Comparison of ENCODE assay signal across 1 cellular context in the genomic region with DNA sequence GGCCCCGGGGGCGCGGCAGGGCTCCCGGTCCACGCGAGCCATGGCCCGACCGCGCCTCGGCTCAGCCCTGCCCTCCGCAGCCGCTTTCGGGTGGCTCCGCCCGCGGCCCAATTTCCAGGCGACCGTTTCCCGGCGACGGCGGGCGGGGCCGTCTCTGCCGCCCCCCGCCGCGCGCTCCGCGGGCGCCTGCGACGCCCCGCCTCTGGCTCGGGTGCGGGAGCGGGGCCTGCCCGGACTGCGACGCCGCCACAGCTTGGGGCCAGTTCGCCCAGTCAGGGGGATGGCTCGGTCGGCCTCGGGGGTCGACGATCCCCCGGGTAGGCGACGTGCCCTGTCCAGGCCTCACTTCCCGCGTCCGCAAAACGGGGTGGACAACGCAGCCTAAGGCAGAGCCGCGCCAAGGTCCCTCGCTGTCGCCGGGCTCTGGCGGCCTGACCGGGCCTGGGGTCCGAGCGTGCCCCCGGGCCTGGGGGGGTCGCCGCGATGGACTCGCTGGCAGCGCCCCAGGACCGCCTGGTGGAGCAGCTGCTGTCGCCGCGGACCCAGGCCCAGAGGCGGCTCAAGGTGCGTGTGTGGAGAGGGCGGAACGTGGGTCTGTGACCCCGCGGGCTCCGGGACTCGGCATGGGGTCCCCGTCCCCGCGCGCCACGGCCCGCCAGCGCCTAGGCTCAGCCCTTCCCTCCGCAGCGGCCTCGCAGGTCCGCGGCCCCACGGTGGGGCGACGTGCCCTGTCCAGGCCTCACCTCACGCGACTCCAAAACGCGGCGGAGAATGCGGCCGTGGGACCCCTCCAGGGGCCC.
TF ChIP-seq lines count a peak whose summit lies in the region.

No MANE protein-coding gene starts in this region.

TF ChIP-seq in K562, 482 proteins besides CTCF, POLR2A, EP300 and RAD21 (continued from another document):
- TF ChIP-seq, protein P1, sequence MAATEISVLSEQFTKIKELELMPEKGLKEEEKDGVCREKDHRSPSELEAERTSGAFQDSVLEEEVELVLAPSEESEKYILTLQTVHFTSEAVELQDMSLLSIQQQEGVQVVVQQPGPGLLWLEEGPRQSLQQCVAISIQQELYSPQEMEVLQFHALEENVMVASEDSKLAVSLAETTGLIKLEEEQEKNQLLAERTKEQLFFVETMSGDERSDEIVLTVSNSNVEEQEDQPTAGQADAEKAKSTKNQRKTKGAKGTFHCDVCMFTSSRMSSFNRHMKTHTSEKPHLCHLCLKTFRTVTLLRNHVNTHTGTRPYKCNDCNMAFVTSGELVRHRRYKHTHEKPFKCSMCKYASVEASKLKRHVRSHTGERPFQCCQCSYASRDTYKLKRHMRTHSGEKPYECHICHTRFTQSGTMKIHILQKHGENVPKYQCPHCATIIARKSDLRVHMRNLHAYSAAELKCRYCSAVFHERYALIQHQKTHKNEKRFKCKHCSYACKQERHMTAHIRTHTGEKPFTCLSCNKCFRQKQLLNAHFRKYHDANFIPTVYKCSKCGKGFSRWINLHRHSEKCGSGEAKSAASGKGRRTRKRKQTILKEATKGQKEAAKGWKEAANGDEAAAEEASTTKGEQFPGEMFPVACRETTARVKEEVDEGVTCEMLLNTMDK (IDR thresholded peaks at IDR 0.05; ENCODE audit: borderline replicate concordance, insufficient read depth, low read depth, low read length, poor library complexity, severe bottlenecking): no peak
- TF ChIP-seq FUS (optimal IDR thresholded peaks at IDR 0.05; ENCODE audit: low read depth, low read length) (peak; percentile 96), NRF1 (conservative IDR thresholded peaks at IDR 0.05 in 1 of 2, IDR thresholded peaks at IDR 0.05 in 1 of 2) (peak; percentile 64 to 66; a peak in 2 of 4 replicates), BCOR (IDR thresholded peaks at IDR 0.05) (peak; percentile 40), CHD1 (IDR thresholded peaks at IDR 0.05; ENCODE audit: low read length) (peak; percentile 100), MYC (IDR thresholded peaks at IDR 0.05; ENCODE audit: low read depth, low read length) (no peak; the same call in 1 of the 2 replicates), MYC (CRISPR knock-in tag; IDR thresholded peaks at IDR 0.05; ENCODE audit: borderline replicate concordance, low read depth) (no peak), ZNF316 (IDR thresholded peaks at IDR 0.05) (no peak), CHD4 (IDR thresholded peaks at IDR 0.05; ENCODE audit: insufficient read depth, insufficient replicate concordance, low read depth, low read length, poor library complexity, severe bottlenecking) (peak; percentile 86), ARID2 (IDR thresholded peaks at IDR 0.05) (peak; percentile 60; the same call in 1 of the 2 replicates)
- TF ChIP-seq, protein P2, sequence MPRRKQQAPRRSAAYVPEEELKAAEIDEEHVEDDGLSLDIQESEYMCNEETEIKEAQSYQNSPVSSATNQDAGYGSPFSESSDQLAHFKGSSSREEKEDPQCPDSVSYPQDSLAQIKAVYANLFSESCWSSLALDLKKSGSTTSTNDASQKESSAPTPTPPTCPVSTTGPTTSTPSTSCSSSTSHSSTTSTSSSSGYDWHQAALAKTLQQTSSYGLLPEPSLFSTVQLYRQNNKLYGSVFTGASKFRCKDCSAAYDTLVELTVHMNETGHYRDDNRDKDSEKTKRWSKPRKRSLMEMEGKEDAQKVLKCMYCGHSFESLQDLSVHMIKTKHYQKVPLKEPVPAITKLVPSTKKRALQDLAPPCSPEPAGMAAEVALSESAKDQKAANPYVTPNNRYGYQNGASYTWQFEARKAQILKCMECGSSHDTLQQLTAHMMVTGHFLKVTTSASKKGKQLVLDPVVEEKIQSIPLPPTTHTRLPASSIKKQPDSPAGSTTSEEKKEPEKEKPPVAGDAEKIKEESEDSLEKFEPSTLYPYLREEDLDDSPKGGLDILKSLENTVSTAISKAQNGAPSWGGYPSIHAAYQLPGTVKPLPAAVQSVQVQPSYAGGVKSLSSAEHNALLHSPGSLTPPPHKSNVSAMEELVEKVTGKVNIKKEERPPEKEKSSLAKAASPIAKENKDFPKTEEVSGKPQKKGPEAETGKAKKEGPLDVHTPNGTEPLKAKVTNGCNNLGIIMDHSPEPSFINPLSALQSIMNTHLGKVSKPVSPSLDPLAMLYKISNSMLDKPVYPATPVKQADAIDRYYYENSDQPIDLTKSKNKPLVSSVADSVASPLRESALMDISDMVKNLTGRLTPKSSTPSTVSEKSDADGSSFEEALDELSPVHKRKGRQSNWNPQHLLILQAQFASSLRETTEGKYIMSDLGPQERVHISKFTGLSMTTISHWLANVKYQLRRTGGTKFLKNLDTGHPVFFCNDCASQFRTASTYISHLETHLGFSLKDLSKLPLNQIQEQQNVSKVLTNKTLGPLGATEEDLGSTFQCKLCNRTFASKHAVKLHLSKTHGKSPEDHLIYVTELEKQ (CRISPR knock-in tag; IDR thresholded peaks at IDR 0.05): no peak
